ENCODE assay signal across 17 cellular contexts in genomic region chr4:48114396-48114795, GRCh38.
"Had no signal": no experiment of that assay in that cellular context is flagged by ENCODE, and none has a peak within 500 bp of the region (broad histone marks: within the 10 kb centered on the region; RNA-seq: fewer than 3 reads in every experiment).

No MANE protein-coding gene starts in this region.

- H3K9me3 Mint-ChIP-seq: nephron; stimulated activated memory B cell treated with anti-CD40 and anti-IgM and Interleukin-4, amounts not matched to agents 10 μg/mL and 1 μg/mL and 100 μg/mL, for 72 hours had no signal

- H3K4me3 Mint-ChIP-seq: nephron; stimulated activated memory B cell treated with anti-CD40 and anti-IgM and Interleukin-4, amounts not matched to agents 10 μg/mL and 1 μg/mL and 100 μg/mL, for 72 hours had no signal

- H3K27ac Mint-ChIP-seq: nephron; stimulated activated memory B cell treated with anti-CD40 and anti-IgM and Interleukin-4, amounts not matched to agents 10 μg/mL and 1 μg/mL and 100 μg/mL, for 72 hours had no signal

- H3K36me3 Mint-ChIP-seq: stimulated activated memory B cell treated with anti-CD40 and anti-IgM and Interleukin-4, amounts not matched to agents 10 μg/mL and 1 μg/mL and 100 μg/mL, for 72 hours had no signal

- H3K4me3 ChIP-seq: breast epithelium, esophagus muscularis mucosa, psoas muscle, right lobe of liver, SJCRH30 had no signal

- H3K36me3 ChIP-seq: breast epithelium, esophagus muscularis mucosa, right lobe of liver, SJCRH30 had no signal

- H3K4me1 ChIP-seq: breast epithelium, esophagus muscularis mucosa, psoas muscle, SJCRH30 had no signal

- H3K27me3 Mint-ChIP-seq: stimulated activated memory B cell treated with anti-CD40 and anti-IgM and Interleukin-4, amounts not matched to agents 10 μg/mL and 1 μg/mL and 100 μg/mL, for 72 hours had no signal

- H3K9me3 ChIP-seq: breast epithelium, esophagus muscularis mucosa, psoas muscle, right lobe of liver, SJCRH30 had no signal

- DNase-seq: activated naive CD4-positive, alpha-beta T cell treated with Interleukin-2 at 50 U/mL for 16 hours; activated T-cell treated with anti-CD3 and anti-CD28 coated beads, Interleukin-2, amount 50 U/mL, for 48 hours; aorta; dermis blood vessel endothelial cell; foreskin fibroblast; head of caudate nucleus; occipital lobe; psoas muscle; right lobe of liver; SJCRH30; SW 1271; T1000 had no signal

- H3K27ac ChIP-seq: breast epithelium, esophagus muscularis mucosa, psoas muscle, right lobe of liver, SJCRH30, VCaP had no signal

- ATAC-seq: psoas muscle; right lobe of liver; stimulated activated memory B cell treated with anti-CD40 and anti-IgM and Interleukin-4, amounts not matched to agents 10 μg/mL and 1 μg/mL and 100 μg/mL, for 72 hours had no signal

- H3K4me1 Mint-ChIP-seq: nephron; stimulated activated memory B cell treated with anti-CD40 and anti-IgM and Interleukin-4, amounts not matched to agents 10 μg/mL and 1 μg/mL and 100 μg/mL, for 72 hours had no signal

- H3K27me3 ChIP-seq: breast epithelium, esophagus muscularis mucosa, right lobe of liver, SJCRH30 had no signal
